Comparison of ENCODE assay signal across 8 cellular contexts in the genomic region with DNA sequence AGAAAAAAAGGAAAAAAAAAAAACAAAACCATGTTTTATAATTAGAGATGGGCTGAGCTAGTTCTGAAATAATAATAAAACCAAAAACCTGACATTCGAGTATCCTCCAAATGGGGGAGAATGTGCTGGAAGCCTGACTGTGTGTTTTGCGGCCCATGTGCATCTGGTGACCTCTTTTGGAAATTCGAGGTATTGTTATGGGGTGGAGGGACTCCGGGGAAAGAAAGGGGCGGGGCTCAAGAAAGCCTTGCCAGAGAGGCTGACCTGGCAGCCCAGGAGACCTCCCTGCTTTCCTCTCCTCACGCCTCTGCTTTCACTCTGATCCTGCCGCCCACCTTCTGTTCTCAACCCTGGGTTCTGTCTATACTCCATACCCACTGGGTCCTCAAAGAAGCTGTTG.
DNase-seq lines count a peak whose midpoint lies in the region; ATAC-seq, FAIRE-seq and TF ChIP-seq lines count a peak whose summit lies in the region.

No MANE protein-coding gene starts in this region.

- no peak overlapping the region for H3K9ac ChIP-seq in K562 (ENCODE audit: insufficient read depth in 1 of 2, low read depth in 2 of 2, low read length in 2 of 2)

- H3K4me2 ChIP-seq in K562 (ENCODE audit: insufficient read depth, low read length) = no peak overlapping the region

- no peaks in the 10 kb centered on the region for H3K9me1 ChIP-seq in K562 (ENCODE audit: control insufficient read depth, insufficient read depth, low read length)

- H3K4me3 ChIP-seq in MG63 (no peak overlapping the region), K562 (no peak overlapping the region)

- TF ChIP-seq POLR2A in K562 (conservative IDR thresholded peaks at IDR 0.05) = no peak

- CTCF ChIA-PET in K562 (lab: Yijun Ruan, JAX; ENCODE audit: low intra/inter-chr PET ratio) = interaction anchor here (0.6 to 1.8 kb wide), 6 partner anchors 11 to 785 kb away, joined by 3 to 7 read pairs (median 3); no protein-coding TSS in a partner anchor

- peak; percentile 42 for DNase-seq in stimulated activated CD4-positive, alpha-beta T cell treated with anti-CD3 and anti-CD28 coated beads, Interleukin-15, amount 100 ng/mL, for 24 hours
- no peak for DNase-seq in stimulated activated CD4-positive, alpha-beta T cell treated with anti-CD3 and anti-CD28 coated beads, Interleukin-12 subunit alpha, Interleukin-12 subunit beta, amount 100 ng/mL, for 4 hours
- DNase-seq in MG63 = peak; percentile 28
- peak; percentile 80 to 90 (median 88) for DNase-seq in K562 (ENCODE audit: extremely low read depth in 1 of 4, low spot score in 3 of 4)
- no peak for DNase-seq in left lobe of liver (ENCODE audit: low spot score)
- no peak for DNase-seq in DMS79 treated with DMSO at 0.1 percent for 48 hours (lab: John Stamatoyannopoulos, UW)
- no peak for DNase-seq in anterior cingulate cortex (lab: John Stamatoyannopoulos, UW)
- no peak for DNase-seq in activated CD4-positive, CD25-positive, alpha-beta regulatory T cell (lab: John Stamatoyannopoulos, UW)

- no peaks in the 10 kb centered on the region for H3K27me3 ChIP-seq in MG63
- H3K27me3 ChIP-seq in K562 (ENCODE audit: control insufficient read depth in 2 of 2, insufficient read depth in 2 of 2, low read length in 2 of 2) = peaks cover 7 to 42% of the 10 kb centered on the region in 2 experiments; a peak in 3 of 5 replicates

- in situ Hi-C loops in K562 (cut with MboI) = no loop called here

- no peak for TF ChIP-seq EP300 in K562 (IDR thresholded peaks at IDR 0.05; ENCODE audit: low read length)

- no peaks in the 10 kb centered on the region for H3K36me3 ChIP-seq in MG63
- H3K36me3 ChIP-seq in K562 (ENCODE audit: control insufficient read depth, insufficient read depth, low read length) = no peaks in the 10 kb centered on the region

- peak; percentile 60 to 73 for TF ChIP-seq RAD21 in K562 (CRISPR knock-in tag; conservative IDR thresholded peaks at IDR 0.05 in 1 of 2, IDR thresholded peaks at IDR 0.05 in 1 of 2)

- POLR2A ChIA-PET in K562 (lab: Yijun Ruan, JAX) = no interaction called here

- no peaks in the 10 kb centered on the region for H3K79me2 ChIP-seq in K562 (ENCODE audit: control insufficient read depth, insufficient read depth, low read length)

- peaks cover 4% of the 10 kb centered on the region; the same call in 1 of the 2 replicates for H4K20me1 ChIP-seq in K562 (replicated peaks; ENCODE audit: control insufficient read depth, insufficient read depth, low read length)

- under 1% methylated on average over 7 of the region's 7 CpGs for WGBS in K562 (ENCODE audit: insufficient coverage, low coverage, missing lambda C conversion rate)

- H3K4me1 ChIP-seq in K562 (replicated peaks in 1 of 2; ENCODE audit: control insufficient read depth in 2 of 2, insufficient read depth in 2 of 2, low read length in 2 of 2) = peaks cover 0 to 3% of the 10 kb centered on the region in 2 experiments; a peak in 2 of 5 replicates

- FAIRE-seq in K562 (lab: Jason Lieb, UNC) = peak; percentile 90

- H2AFZ ChIP-seq in K562 (ENCODE audit: low read depth, low read length) = no peak overlapping the region

- ATAC-seq in K562 = peak; percentile 94
- ATAC-seq in left lobe of liver = no peak

- BruUV-seq in K562 (replicated peaks; lab: Mats Ljungman, UMichigan) = no TSS peak

- intact Hi-C loops in K562 (cut with micrococcal nuclease) = loop anchor here (10.0 kb wide), 1 partner anchor 556 kb away; no protein-coding TSS in a partner anchor

- no peaks in the 10 kb centered on the region for H3K9me3 ChIP-seq in MG63
- no peaks in the 10 kb centered on the region for H3K9me3 ChIP-seq in K562 (replicated peaks; ENCODE audit: control insufficient read depth, insufficient read depth, low read depth, low read length)

- H3K27ac ChIP-seq in K562 (ENCODE audit: extremely low read depth, low read depth, low read length) = no peak overlapping the region

- peak; percentile 71 to 92 (median 90) for TF ChIP-seq CTCF in K562 (IDR thresholded peaks at IDR 0.05 in 2 of 3, conservative IDR thresholded peaks at IDR 0.05 in 1 of 3; ENCODE audit: insufficient read depth in 2 of 3, low read depth in 1 of 3, low read length in 3 of 3)

TF ChIP-seq in K562, 482 proteins besides CTCF, POLR2A, EP300 and RAD21:
- peak; percentile 40; the same call in 1 of the 2 replicates for TF ChIP-seq STAG1 (CRISPR knock-in tag; IDR thresholded peaks at IDR 0.05; ENCODE audit: borderline replicate concordance)
- 0 out of 2 replicates have a peak, but pooled peaks have one; percentile 40 for TF ChIP-seq JUND (IDR thresholded peaks at IDR 0.05; ENCODE audit: borderline replicate concordance, low read depth, low read length)
- no peak for TF ChIP-seq JUND (tag; IDR thresholded peaks at IDR 0.05; ENCODE audit: borderline replicate concordance, low read depth, low read length)
- TF ChIP-seq EWSR1 (IDR thresholded peaks at IDR 0.05; ENCODE audit: borderline replicate concordance, low read depth, partially characterized antibody) = no peak
- no peak for TF ChIP-seq ZC3H4 (CRISPR knock-in tag; IDR thresholded peaks at IDR 0.05; ENCODE audit: borderline replicate concordance)
- 0 out of 2 replicates have a peak, but pooled peaks have one; percentile 34 for TF ChIP-seq SMC3 (conservative IDR thresholded peaks at IDR 0.05; ENCODE audit: insufficient read depth, low read depth, low read length)
- peak; percentile 50; the same call in 1 of the 2 replicates for TF ChIP-seq VEZF1 (CRISPR knock-in tag; IDR thresholded peaks at IDR 0.05)
- peak; percentile 97 for TF ChIP-seq ZKSCAN1 (IDR thresholded peaks at IDR 0.05; ENCODE audit: low read depth, low read length)
- TF ChIP-seq MAZ (CRISPR knock-in tag; conservative IDR thresholded peaks at IDR 0.05 in 1 of 2, IDR thresholded peaks at IDR 0.05 in 1 of 2) = peak in 1 of 2 experiments; percentile 62; a peak in 2 of 4 replicates
- peak; percentile 46 for TF ChIP-seq SP1 (CRISPR knock-in tag; IDR thresholded peaks at IDR 0.05)
- TF ChIP-seq KLF13 (tag; IDR thresholded peaks at IDR 0.05; ENCODE audit: borderline replicate concordance, low read depth) = peak; percentile 31; the same call in 1 of the 2 replicates
- TF ChIP-seq JUN (IDR thresholded peaks at IDR 0.05; ENCODE audit: borderline replicate concordance, low read depth, low read length) = 0 out of 2 replicates have a peak, but pooled peaks have one; percentile 10
- no peak for TF ChIP-seq JUN (CRISPR knock-in tag; IDR thresholded peaks at IDR 0.05; ENCODE audit: borderline replicate concordance)

Comparison
In these comparisons a context has a peak if more than half of its experiments do, and no peak if none do; other contexts are left out.
1. DNase-seq: peak in stimulated activated CD4-positive, alpha-beta T cell treated with anti-CD3 and anti-CD28 coated beads, Interleukin-15, amount 100 ng/mL, for 24 hours (single experiment), MG63 (single experiment) and K562 (4 of 4); none in stimulated activated CD4-positive, alpha-beta T cell treated with anti-CD3 and anti-CD28 coated beads, Interleukin-12 subunit alpha, Interleukin-12 subunit beta, amount 100 ng/mL, for 4 hours (single experiment), left lobe of liver (single experiment), DMS79 treated with DMSO at 0.1 percent for 48 hours (single experiment), anterior cingulate cortex (0 of 58) and activated CD4-positive, CD25-positive, alpha-beta regulatory T cell (0 of 4).